In genomic region chrX:69177511-69178162, GRCh38 we compare ENCODE assay signal across 16 cellular contexts. TPM values are rescaled to one million over a fixed set of nuclear protein-coding genes. Genes with fewer than 3 reads are reported as not detected.
DNase-seq lines count a peak whose midpoint lies in the region; ATAC-seq lines count a peak whose summit lies in the region.
"Had no signal": no experiment of that assay in that cellular context is flagged by ENCODE, and none has a peak within 500 bp of the region (broad histone marks: within the 10 kb centered on the region; RNA-seq: fewer than 3 reads in every experiment).

No MANE protein-coding gene starts in this region.

- H2BK15ac ChIP-seq in neuronal stem cell (ENCODE audit: low read length) = peak overlapping the region; percentile 49

- 100% methylated on average over 4 of the region's 4 CpGs for WGBS in right cardiac atrium
- WGBS in neuronal stem cell (ENCODE audit: extremely low coverage in 2 of 2, insufficient read length in 2 of 2, insufficient replicate concordance in 1 of 2), 2 donors = no CpG with 5 or more reads among the region's 4 CpGs

- peak overlapping the region; percentile 38 for H3K18ac ChIP-seq in neuronal stem cell (ENCODE audit: low read length)

- peak; percentile 75 for DNase-seq in cardiac septum (ENCODE audit: low spot score)
- no peak for DNase-seq in right cardiac atrium
- peak; percentile 47 for DNase-seq in islet precursor cell
- DNase-seq in neuronal stem cell (ENCODE audit: low spot score) = no peak
- DNase-seq in activated gamma-delta T cell (lab: John Stamatoyannopoulos, UW) = no peak
- DNase-seq in SK-N-DZ (ENCODE audit: low spot score) = no peak
- DNase-seq: COR-L47, DMS153, DMS79 treated with DMSO at 0.1 percent for 48 hours, EL, GOT3, H9 had no signal

- intact Hi-C loops in cardiac septum (cut with DNase I) (no loop called here), right cardiac atrium (cut with DNase I) (no loop called here)

- no peak overlapping the region for H2AFZ ChIP-seq in neuronal stem cell (ENCODE audit: low read length)

- no peak overlapping the region for H2BK12ac ChIP-seq in neuronal stem cell (ENCODE audit: low read length)

- no peak overlapping the region for H3K27ac ChIP-seq in right cardiac atrium (ENCODE audit: low read length)
- H3K27ac ChIP-seq in neuronal stem cell (replicated peaks; ENCODE audit: low read length) = no peak overlapping the region
- H3K27ac ChIP-seq: 22Rv1 had no signal

- H3K4me3 ChIP-seq in right cardiac atrium (ENCODE audit: low read length) (no peak overlapping the region), neuronal stem cell (ENCODE audit: low read length in 2 of 2) (no peak overlapping the region)

- H2BK120ac ChIP-seq in neuronal stem cell (ENCODE audit: low read depth, low read length) = no peak overlapping the region

- H3K4ac ChIP-seq in neuronal stem cell (ENCODE audit: low read length) = no peak overlapping the region

- H3K36me3 ChIP-seq in neuronal stem cell (replicated peaks in 1 of 2; ENCODE audit: control insufficient read depth in 2 of 2, insufficient read depth in 2 of 2, low read length in 2 of 2) = no peaks in the 10 kb centered on the region

- no peaks in the 10 kb centered on the region for H3K79me1 ChIP-seq in neuronal stem cell (ENCODE audit: low read depth, low read length)

- no peak overlapping the region for H2AK5ac ChIP-seq in neuronal stem cell (ENCODE audit: low read depth, low read length)

- H3K9me3 ChIP-seq in right cardiac atrium (ENCODE audit: control insufficient read depth, low read length) = no peaks in the 10 kb centered on the region
- H3K9me3 ChIP-seq in neuronal stem cell (replicated peaks in 1 of 2; ENCODE audit: control insufficient read depth in 2 of 2, insufficient read depth in 1 of 2, low read depth in 1 of 2, low read length in 2 of 2) = no peaks in the 10 kb centered on the region

- H4K91ac ChIP-seq in neuronal stem cell (ENCODE audit: low read depth, low read length, poor library complexity) = no peak overlapping the region

- H3K4me1 ChIP-seq in right cardiac atrium (ENCODE audit: control insufficient read depth, insufficient read depth, low read length) = no peaks in the 10 kb centered on the region
- H3K4me1 ChIP-seq in neuronal stem cell (ENCODE audit: control insufficient read depth in 2 of 2, insufficient read depth in 1 of 2, low read depth in 1 of 2, low read length in 2 of 2) = peaks cover 13 to 14% of the 10 kb centered on the region in 2 donors

- no peak overlapping the region for H3K23ac ChIP-seq in neuronal stem cell (ENCODE audit: low read depth, low read length, poor library complexity)

- H3K27me3 ChIP-seq in right cardiac atrium (ENCODE audit: control insufficient read depth, insufficient read depth) (no peaks in the 10 kb centered on the region), neuronal stem cell (ENCODE audit: control insufficient read depth in 3 of 3, insufficient read depth in 3 of 3, low read depth in 1 of 3, low read length in 3 of 3) (peaks cover 0 to 8% (median 0%) of the 10 kb centered on the region in 3 experiments)

- no peak overlapping the region for H2BK5ac ChIP-seq in neuronal stem cell (ENCODE audit: low read length)

- H3K9ac ChIP-seq in neuronal stem cell (ENCODE audit: low read depth, low read length, poor library complexity) = no peak overlapping the region

- ATAC-seq in right cardiac atrium (no peak), GM18909 (IDR thresholded peaks at IDR 0.05; ENCODE audit: poor library complexity, unreplicated experiment) (no peak), HG03139 (IDR thresholded peaks at IDR 0.05; ENCODE audit: unreplicated experiment) (no peak)
- ATAC-seq: CD8-positive, alpha-beta T cell had no signal

- H4K8ac ChIP-seq in neuronal stem cell (ENCODE audit: low read depth, low read length) = no peak overlapping the region

- peak overlapping the region; percentile 6 for H3K14ac ChIP-seq in neuronal stem cell (ENCODE audit: low read length)

- H3K4me2 ChIP-seq in neuronal stem cell (ENCODE audit: insufficient read depth, low read length, poor library complexity, severe bottlenecking) = no peak overlapping the region

RNA-seq across cellular contexts. Expression of gene PJA1, which starts 12.4 kb away (rescaled TPM):
- total RNA-seq in cardiac septum (18.8 TPM), right cardiac atrium (10 to 100 TPM; 14.1 to 20.8 (median 18.5) TPM)
- 12.3 TPM for polyA plus RNA-seq in right cardiac atrium
- polyA plus RNA-seq in neuronal stem cell (2013, experiment 1 of 2) = 68.9 TPM
- polyA plus RNA-seq in neuronal stem cell (2013, experiment 2 of 2) = 73.4 TPM
- 47.4 and 49.9 TPM in 2 replicates for polyA plus RNA-seq in SK-N-DZ (2014; cell fraction: cytosol; rRNA removed)
- polyA plus RNA-seq in SK-N-DZ (2014; cell fraction: nucleus; rRNA removed) = 25.6 and 28.6 TPM in 2 replicates

Comparison
In these comparisons a context has a peak if more than half of its experiments do, and no peak if none do; other contexts are left out.
1. DNase-seq: peak in cardiac septum (single experiment) and islet precursor cell (single experiment); none in right cardiac atrium (0 of 3), neuronal stem cell (single experiment), activated gamma-delta T cell (single experiment) and SK-N-DZ (single experiment).